14 cellular contexts compared by ENCODE assay signal in genomic region chr16:87305505-87306391, GRCh38. TPM values are rescaled to one million over a fixed set of nuclear protein-coding genes. Genes with fewer than 3 reads are reported as not detected.
A peak's percentile ranks its signal among the peaks of the same experiment; 100 is the strongest.
DNase-seq lines count a peak whose midpoint lies in the region; ATAC-seq and TF ChIP-seq lines count a peak whose summit lies in the region.
"Had no signal": no experiment of that assay in that cellular context is flagged by ENCODE, and none has a peak within 500 bp of the region (broad histone marks: within the 10 kb centered on the region; RNA-seq: fewer than 3 reads in every experiment).

No MANE protein-coding gene starts in this region.

- H3K9me3 Mint-ChIP-seq in activated CD4-positive, alpha-beta memory T cell treated with anti-CD3 and anti-CD28 coated beads, Interleukin-2, amount 10 ng/mL, durations not matched to agents 7 days and 5 days: peaks cover 4% of the 10 kb centered on the region
- H3K9me3 Mint-ChIP-seq: natural killer cell treated with Interleukin-12 subunit alpha and Interleukin-12 subunit beta and Interleukin-15 and Interleukin-18, amount 100 ng/mL, for 72 hours had no signal

- peaks cover 14% of the 10 kb centered on the region for H3K4me1 ChIP-seq in mammary epithelial cell (ENCODE audit: insufficient read depth, low read length)
- no peaks in the 10 kb centered on the region for H3K4me1 ChIP-seq in breast epithelium
- peaks cover 4% of the 10 kb centered on the region for H3K4me1 ChIP-seq in foreskin keratinocyte
- H3K4me1 ChIP-seq in aorta (ENCODE audit: control insufficient read depth in 1 of 2, insufficient read depth in 2 of 2, low read length in 2 of 2): no peaks in the 10 kb centered on the region
- no peaks in the 10 kb centered on the region for H3K4me1 ChIP-seq in stomach

- no peaks in the 10 kb centered on the region for H3K27me3 ChIP-seq in mammary epithelial cell (ENCODE audit: insufficient read depth, low read length)
- H3K27me3 ChIP-seq in breast epithelium: no peaks in the 10 kb centered on the region
- no peaks in the 10 kb centered on the region for H3K27me3 ChIP-seq in foreskin keratinocyte
- H3K27me3 ChIP-seq in aorta (ENCODE audit: control insufficient read depth in 1 of 2, insufficient read depth in 2 of 2, low read length in 1 of 2): no peaks in the 10 kb centered on the region
- peaks cover 0 to 3% (median 0%) of the 10 kb centered on the region in 3 donors for H3K27me3 ChIP-seq in stomach

- DNase-seq in mammary epithelial cell (peak; percentile 41), breast epithelium (ENCODE audit: low spot score in 2 of 2) (no peak), OCI-M1 (lab: John Stamatoyannopoulos, UW) (peak; percentile 90), foreskin keratinocyte (peak; percentile 60 to 64), aorta (no peak), stomach (no peak)
- DNase-seq in activated CD4-positive, alpha-beta memory T cell treated with anti-CD3 and anti-CD28 coated beads, Interleukin-2, amount 10 ng/mL, durations not matched to agents 7 days and 5 days: no peak
- DNase-seq: cerebellar nuclear complex; hippocampal formation; NCI-H748 treated with DMSO at 0.1 percent for 48 hours; stimulated activated CD4-positive, alpha-beta T cell treated with anti-CD3 and anti-CD28 coated beads, Interleukin-1b, Interleukin-23, amount 100 ng/mL, for 48 hours; T-helper 9 cell had no signal

- H3K9me3 ChIP-seq in mammary epithelial cell (replicated peaks; ENCODE audit: insufficient read depth, low read length): no peaks in the 10 kb centered on the region
- H3K9me3 ChIP-seq in breast epithelium: no peaks in the 10 kb centered on the region
- H3K9me3 ChIP-seq in aorta (ENCODE audit: control insufficient read depth, low read length): no peaks in the 10 kb centered on the region
- peaks cover 0 to 4% (median 2%) of the 10 kb centered on the region in 4 donors for H3K9me3 ChIP-seq in stomach

- H3K4me3 ChIP-seq in mammary epithelial cell (replicated peaks in 1 of 3; ENCODE audit: insufficient read depth in 1 of 3, low read depth in 2 of 3, low read length in 3 of 3) (peak overlapping the region in 1 of 3 experiments; percentile 24), breast epithelium (peak overlapping the region in 1 of 3 donors; percentile 22), aorta (ENCODE audit: low read length in 2 of 2) (no peak overlapping the region), stomach (no peak overlapping the region)

- dilution Hi-C loops in mammary epithelial cell (cut with HindIII; ENCODE audit: low sequenced_read_pairs): no loop called here

- peaks cover 36% of the 10 kb centered on the region for H3K4me1 Mint-ChIP-seq in activated CD4-positive, alpha-beta memory T cell treated with anti-CD3 and anti-CD28 coated beads, Interleukin-2, amount 10 ng/mL, durations not matched to agents 7 days and 5 days

- intact Hi-C loops in mammary epithelial cell (cut with micrococcal nuclease): no loop called here
- intact Hi-C loops in breast epithelium (cut with DNase I; ENCODE audit: low total_unique reads): no loop called here
- intact Hi-C loops in aorta (cut with DNase I): no loop called here
- intact Hi-C loops in stomach (cut with DNase I; ENCODE audit: low total_unique reads): no loop called here

- ATAC-seq in foreskin keratinocyte (peak; percentile 90), aorta (ENCODE audit: low FRiP score) (peak; percentile 46), GM21737 (IDR thresholded peaks at IDR 0.05; ENCODE audit: unreplicated experiment) (no peak)
- ATAC-seq: natural killer cell treated with Interleukin-12 subunit alpha and Interleukin-12 subunit beta and Interleukin-15 and Interleukin-18, amount 100 ng/mL, for 72 hours had no signal

- peak overlapping the region; percentile 93 for H2AFZ ChIP-seq in mammary epithelial cell (ENCODE audit: low read depth, low read length)

- CTCF ChIA-PET in mammary epithelial cell (lab: Charles Lee; ENCODE audit: low non-redundant PET): no interaction called here
- CTCF ChIA-PET in activated CD4-positive, alpha-beta memory T cell treated with anti-CD3 and anti-CD28 coated beads, Interleukin-2, amount 10 ng/mL, durations not matched to agents 7 days and 5 days (lab: Charles Lee): no interaction called here

- H3K4me2 ChIP-seq in mammary epithelial cell (ENCODE audit: insufficient read depth, low read depth, low read length): peak overlapping the region; percentile 81

- peak; percentile 46 to 49 for TF ChIP-seq CTCF in mammary epithelial cell (conservative IDR thresholded peaks at IDR 0.05 in 1 of 2, IDR thresholded peaks at IDR 0.05 in 1 of 2; ENCODE audit: extremely low read depth in 1 of 2, insufficient read depth in 1 of 2, low read depth in 1 of 2, low read length in 2 of 2)
- TF ChIP-seq CTCF in breast epithelium (IDR thresholded peaks at IDR 0.05): no peak
- TF ChIP-seq CTCF in foreskin keratinocyte (conservative IDR thresholded peaks at IDR 0.05): peak; percentile 58
- TF ChIP-seq CTCF in stomach (IDR thresholded peaks at IDR 0.05): no peak

- no TSS peak for BruUV-seq in mammary epithelial cell (replicated peaks; lab: Mats Ljungman, UMichigan)

- H3K79me2 ChIP-seq in mammary epithelial cell (ENCODE audit: insufficient read depth, low read length): no peaks in the 10 kb centered on the region

- H3K27ac Mint-ChIP-seq in activated CD4-positive, alpha-beta memory T cell treated with anti-CD3 and anti-CD28 coated beads, Interleukin-2, amount 10 ng/mL, durations not matched to agents 7 days and 5 days: no peak overlapping the region
- H3K27ac Mint-ChIP-seq: natural killer cell treated with Interleukin-12 subunit alpha and Interleukin-12 subunit beta and Interleukin-15 and Interleukin-18, amount 100 ng/mL, for 72 hours had no signal

- WGBS in mammary epithelial cell (ENCODE audit: low coverage, missing lambda C conversion rate): 6% methylated on average over 18 of the region's 30 CpGs
- WGBS in aorta, 2 donors: 63 to 72% methylated on average over 30 of the region's 30 CpGs
- 39 to 64% (median 54%) methylated on average over 17 to 30 of the region's 30 CpGs for WGBS in stomach, 5 donors

- no peaks in the 10 kb centered on the region for H3K36me3 ChIP-seq in mammary epithelial cell (ENCODE audit: insufficient read depth, low read length)
- no peaks in the 10 kb centered on the region for H3K36me3 ChIP-seq in breast epithelium
- H3K36me3 ChIP-seq in aorta (ENCODE audit: control insufficient read depth in 1 of 2, insufficient read depth in 2 of 2, low read length in 1 of 2): no peaks in the 10 kb centered on the region
- H3K36me3 ChIP-seq in stomach: peaks cover 0 to 11% (median 0%) of the 10 kb centered on the region in 4 donors

- H3K9ac ChIP-seq in mammary epithelial cell (ENCODE audit: insufficient read depth, low read length): no peak overlapping the region

- TF ChIP-seq POLR2A in breast epithelium (IDR thresholded peaks at IDR 0.05): no peak
- TF ChIP-seq POLR2A in stomach (IDR thresholded peaks at IDR 0.05): no peak

- POLR2A ChIA-PET in activated CD4-positive, alpha-beta memory T cell treated with anti-CD3 and anti-CD28 coated beads, Interleukin-2, amount 10 ng/mL, durations not matched to agents 7 days and 5 days (lab: Charles Lee): interaction anchor here (2.5 kb wide), 1 partner anchor 12 kb away, joined by 31 read pairs; the partner anchor contains the start of gene C16orf95

- H3K36me3 Mint-ChIP-seq in activated CD4-positive, alpha-beta memory T cell treated with anti-CD3 and anti-CD28 coated beads, Interleukin-2, amount 10 ng/mL, durations not matched to agents 7 days and 5 days (ENCODE audit: low read depth): peaks cover 5% of the 10 kb centered on the region
- H3K36me3 Mint-ChIP-seq: natural killer cell treated with Interleukin-12 subunit alpha and Interleukin-12 subunit beta and Interleukin-15 and Interleukin-18, amount 100 ng/mL, for 72 hours had no signal

- H3K27me3 Mint-ChIP-seq in activated CD4-positive, alpha-beta memory T cell treated with anti-CD3 and anti-CD28 coated beads, Interleukin-2, amount 10 ng/mL, durations not matched to agents 7 days and 5 days: no peaks in the 10 kb centered on the region
- H3K27me3 Mint-ChIP-seq: natural killer cell treated with Interleukin-12 subunit alpha and Interleukin-12 subunit beta and Interleukin-15 and Interleukin-18, amount 100 ng/mL, for 72 hours had no signal

- H3K27ac ChIP-seq in mammary epithelial cell (ENCODE audit: insufficient read depth, low read depth, low read length) (peak overlapping the region; percentile 7), breast epithelium (no peak overlapping the region), foreskin keratinocyte (no peak overlapping the region), aorta (ENCODE audit: low read depth in 1 of 2, low read length in 2 of 2) (no peak overlapping the region), stomach (no peak overlapping the region)

- H4K20me1 ChIP-seq in mammary epithelial cell (ENCODE audit: insufficient read depth, low read length): no peaks in the 10 kb centered on the region

- in situ Hi-C loops in mammary epithelial cell (cut with MboI; ENCODE audit: low sequenced_read_pairs in 2 of 2): no loop called here

- TF ChIP-seq EP300 in stomach (IDR thresholded peaks at IDR 0.05): no peak

- H3K4me3 Mint-ChIP-seq in activated CD4-positive, alpha-beta memory T cell treated with anti-CD3 and anti-CD28 coated beads, Interleukin-2, amount 10 ng/mL, durations not matched to agents 7 days and 5 days: no peak overlapping the region
- H3K4me3 Mint-ChIP-seq: natural killer cell treated with Interleukin-12 subunit alpha and Interleukin-12 subunit beta and Interleukin-15 and Interleukin-18, amount 100 ng/mL, for 72 hours had no signal

RNA-seq across cellular contexts. Expression of gene C16orf95, which starts 11.4 kb away (rescaled TPM):
- total RNA-seq in mammary epithelial cell (1 to 10 TPM; 3.5 to 5.9 TPM), breast epithelium (1 to 10 TPM in 2 of 3 donors, not detected in 1; 2.0 to 3.8 TPM), foreskin keratinocyte (4.7 and 5.7 TPM in 2 replicates), aorta (1 to 10 TPM; 2.2 to 3.5 TPM), stomach (1 to 10 TPM in 1 of 5 donors, under 1 TPM in 1, not detected in 3; 0.55 to 4.3 TPM)
- polyA plus RNA-seq in mammary epithelial cell (3.9 TPM), foreskin keratinocyte (5.3 and 8.2 TPM in 2 replicates), aorta (1 to 10 TPM; 5.0 to 6.6 TPM), stomach (1 to 10 TPM; 2.4 to 4.9 (median 4.5) TPM)
- polyA minus RNA-seq in mammary epithelial cell: not detected
- 1 to 10 TPM; 8.6 to 9.6 TPM for total RNA-seq in activated CD4-positive, alpha-beta memory T cell treated with anti-CD3 and anti-CD28 coated beads, Interleukin-2, amount 10 ng/mL, durations not matched to agents 7 days and 5 days

Comparison
In these comparisons a context has a peak if more than half of its experiments do, and no peak if none do; other contexts are left out.
1. DNase-seq: peak in mammary epithelial cell (single experiment), OCI-M1 (single experiment) and foreskin keratinocyte (2 of 2); none in breast epithelium (0 of 2), aorta (0 of 2), stomach (single experiment) and activated CD4-positive, alpha-beta memory T cell treated with anti-CD3 and anti-CD28 coated beads, Interleukin-2, amount 10 ng/mL, durations not matched to agents 7 days and 5 days (single experiment).
2. CTCF ChIP-seq: peak in mammary epithelial cell (2 of 2) and foreskin keratinocyte (single experiment); none in breast epithelium (0 of 3) and stomach (0 of 7).